17 cellular contexts compared by ENCODE assay signal in genomic region chr16:52557236-52557635, GRCh38. TPM values are rescaled to one million over a fixed set of nuclear protein-coding genes. Genes with fewer than 3 reads are reported as not detected.
"Had no signal": no experiment of that assay in that cellular context is flagged by ENCODE, and none has a peak within 500 bp of the region (broad histone marks: within the 10 kb centered on the region; RNA-seq: fewer than 3 reads in every experiment).

No MANE protein-coding gene starts in this region.

- H3K27ac Mint-ChIP-seq: activated CD8-positive, alpha-beta memory T cell treated with anti-CD3 and anti-CD28 coated beads, Interleukin-2, amount 10 ng/mL, durations not matched to agents 7 days and 5 days; activated naive CD8-positive, alpha-beta T cell treated with anti-CD3 and anti-CD28 coated beads, Interleukin-2, amount 10 ng/mL, durations not matched to agents 7 days and 5 days had no signal

- H3K27ac ChIP-seq: epithelial cell of prostate, gastroesophageal sphincter, SJSA1, tibial artery had no signal

- H3K4me3 Mint-ChIP-seq: activated CD8-positive, alpha-beta memory T cell treated with anti-CD3 and anti-CD28 coated beads, Interleukin-2, amount 10 ng/mL, durations not matched to agents 7 days and 5 days; activated naive CD8-positive, alpha-beta T cell treated with anti-CD3 and anti-CD28 coated beads, Interleukin-2, amount 10 ng/mL, durations not matched to agents 7 days and 5 days; activated T-cell treated with anti-CD3 and anti-CD28 coated beads, Interleukin-2, amount 50 U/mL, for 4 hours had no signal

- H3K9me3 ChIP-seq: breast epithelium, gastroesophageal sphincter, SJSA1, tibial artery had no signal

- H3K4me1 Mint-ChIP-seq: activated CD8-positive, alpha-beta memory T cell treated with anti-CD3 and anti-CD28 coated beads, Interleukin-2, amount 10 ng/mL, durations not matched to agents 7 days and 5 days; activated naive CD8-positive, alpha-beta T cell treated with anti-CD3 and anti-CD28 coated beads, Interleukin-2, amount 10 ng/mL, durations not matched to agents 7 days and 5 days had no signal

- H3K27me3 ChIP-seq: breast epithelium, SJSA1, tibial artery had no signal

- H3K27me3 Mint-ChIP-seq: activated CD8-positive, alpha-beta memory T cell treated with anti-CD3 and anti-CD28 coated beads, Interleukin-2, amount 10 ng/mL, durations not matched to agents 7 days and 5 days had no signal

- DNase-seq: activated CD4-positive, alpha-beta T cell treated with anti-CD3 and anti-CD28 coated beads, Interleukin-2, amount 50 U/mL, for 4 hours; activated CD4-positive, CD25-positive, alpha-beta regulatory T cell treated with anti-CD3 and anti-CD28 coated beads, Interleukin-2, amount 50 U/mL, for 72 hours; activated CD8-positive, alpha-beta memory T cell treated with anti-CD3 and anti-CD28 coated beads, Interleukin-2, amount 10 ng/mL, durations not matched to agents 7 days and 5 days; activated naive CD8-positive, alpha-beta T cell treated with anti-CD3 and anti-CD28 coated beads, Interleukin-2, amount 10 ng/mL, durations not matched to agents 7 days and 5 days; activated T-cell treated with anti-CD3 and anti-CD28 coated beads, Interleukin-2, amount 50 U/mL, for 4 hours; aorta; effector CD8-positive, alpha-beta T cell; left cardiac atrium; mammary epithelial cell; T-helper 9 cell; tibial artery had no signal

- H3K4me3 ChIP-seq: breast epithelium, gastroesophageal sphincter, SJSA1, tibial artery had no signal

- H3K4me1 ChIP-seq: gastroesophageal sphincter, SJSA1, tibial artery had no signal

- ATAC-seq: activated CD8-positive, alpha-beta memory T cell treated with anti-CD3 and anti-CD28 coated beads, Interleukin-2, amount 10 ng/mL, durations not matched to agents 7 days and 5 days; activated T-cell treated with anti-CD3 and anti-CD28 coated beads, Interleukin-2, amount 50 U/mL, for 4 hours; gastroesophageal sphincter; left cardiac atrium had no signal

- H3K36me3 Mint-ChIP-seq: activated CD8-positive, alpha-beta memory T cell treated with anti-CD3 and anti-CD28 coated beads, Interleukin-2, amount 10 ng/mL, durations not matched to agents 7 days and 5 days; activated naive CD8-positive, alpha-beta T cell treated with anti-CD3 and anti-CD28 coated beads, Interleukin-2, amount 10 ng/mL, durations not matched to agents 7 days and 5 days had no signal

- H3K36me3 ChIP-seq: breast epithelium, gastroesophageal sphincter, SJSA1, tibial artery had no signal

RNA-seq across cellular contexts. Expression of gene TOX3, which starts 10.3 kb away (rescaled TPM):
- total RNA-seq: activated CD8-positive, alpha-beta memory T cell treated with anti-CD3 and anti-CD28 coated beads, Interleukin-2, amount 10 ng/mL, durations not matched to agents 7 days and 5 days; activated naive CD8-positive, alpha-beta T cell treated with anti-CD3 and anti-CD28 coated beads, Interleukin-2, amount 10 ng/mL, durations not matched to agents 7 days and 5 days; aorta; left cardiac atrium; osteoblast; pulmonary artery endothelial cell had no signal
- polyA plus RNA-seq: mammary epithelial cell had no signal
